ENCODE assay signal across 15 cellular contexts in genomic region chr4:168558587-168558986, GRCh38.
DNase-seq lines count a peak whose midpoint lies in the region; ATAC-seq, FAIRE-seq and TF ChIP-seq lines count a peak whose summit lies in the region.
"Had no signal": no experiment of that assay in that cellular context is flagged by ENCODE, and none has a peak within 500 bp of the region (broad histone marks: within the 10 kb centered on the region; RNA-seq: fewer than 3 reads in every experiment).

No MANE protein-coding gene starts in this region.

- no peaks in the 10 kb centered on the region for H3K79me2 ChIP-seq in H9 (ENCODE audit: insufficient read depth, low read length)

- no peak for FAIRE-seq in kidney (lab: Jason Lieb, UNC)

- H4K91ac ChIP-seq in H9 (ENCODE audit: insufficient read length, low read depth, low read length): no peak overlapping the region

- H3K4me1 ChIP-seq in H9 (ENCODE audit: insufficient read depth, low read length) (peaks cover 7% of the 10 kb centered on the region; the same call in 1 of the 2 replicates), SJSA1 (replicated peaks) (peaks cover 50% of the 10 kb centered on the region), psoas muscle (peaks cover 54% of the 10 kb centered on the region), stomach (peaks cover 4 to 41% (median 25%) of the 10 kb centered on the region in 4 donors), kidney (ENCODE audit: control insufficient read depth in 1 of 2, insufficient read depth in 1 of 2, low read depth in 1 of 2, low read length in 2 of 2) (no peaks in the 10 kb centered on the region)

- H3K27ac Mint-ChIP-seq in H9: peak overlapping the region in 1 of 3 experiments; percentile 56; a peak in 1 of 7 replicates
- no peak overlapping the region for H3K27ac Mint-ChIP-seq in activated T-helper 17 cell treated with anti-CD3 and anti-CD28 coated beads, Interleukin-2, amount 50 U/mL, for 72 hours
- H3K27ac Mint-ChIP-seq: activated CD4-positive, alpha-beta T cell treated with anti-CD3 and anti-CD28 coated beads for 36 hours; CD4-positive, alpha-beta T cell; naive B cell had no signal

- no peak overlapping the region for H2AFZ ChIP-seq in H9 (ENCODE audit: low read length)

- no peak for TF ChIP-seq EP300 in stomach (IDR thresholded peaks at IDR 0.05)

- no peak overlapping the region for H3K4ac ChIP-seq in H9 (ENCODE audit: low read depth, low read length)

- no peak overlapping the region for H2BK5ac ChIP-seq in H9 (ENCODE audit: insufficient read length, low read length)

- no peak overlapping the region for H3K56ac ChIP-seq in H9 (ENCODE audit: insufficient read length, low read depth, low read length)

- H3K9me3 ChIP-seq in H9 (ENCODE audit: control insufficient read depth, low read depth, low read length) (no peaks in the 10 kb centered on the region), SJSA1 (replicated peaks) (no peaks in the 10 kb centered on the region), psoas muscle (no peaks in the 10 kb centered on the region), stomach (no peaks in the 10 kb centered on the region), kidney (ENCODE audit: control insufficient read depth in 1 of 2, low read length in 2 of 2) (no peaks in the 10 kb centered on the region)
- H3K9me3 ChIP-seq: ascending aorta, MG63 had no signal

- H2BK120ac ChIP-seq in H9 (ENCODE audit: low read depth, low read length, poor library complexity, severe bottlenecking): no peak overlapping the region

- H3K23me2 ChIP-seq in H9 (ENCODE audit: insufficient read length, low read depth, low read length, poor library complexity, severe bottlenecking): no peaks in the 10 kb centered on the region

- no peak overlapping the region for H2BK12ac ChIP-seq in H9 (ENCODE audit: insufficient read length, low read depth, low read length)

- no peak overlapping the region for H2BK15ac ChIP-seq in H9 (ENCODE audit: low read depth, low read length)

- H3T11ph ChIP-seq in H9 (ENCODE audit: low read length): no peak overlapping the region

- no peaks in the 10 kb centered on the region for H3K36me3 Mint-ChIP-seq in H9 (ENCODE audit: insufficient read depth in 1 of 3, low read depth in 3 of 3)
- no peaks in the 10 kb centered on the region for H3K36me3 Mint-ChIP-seq in activated T-helper 17 cell treated with anti-CD3 and anti-CD28 coated beads, Interleukin-2, amount 50 U/mL, for 72 hours (ENCODE audit: low read depth)
- H3K36me3 Mint-ChIP-seq: naive B cell had no signal

- no peak overlapping the region for H3K4me3 ChIP-seq in SJSA1
- no peak overlapping the region for H3K4me3 ChIP-seq in fibroblast of pulmonary artery (replicated peaks; ENCODE audit: low read depth, low read length)
- H3K4me3 ChIP-seq in psoas muscle: no peak overlapping the region
- H3K4me3 ChIP-seq in stomach: no peak overlapping the region
- no peak overlapping the region for H3K4me3 ChIP-seq in kidney (ENCODE audit: low read length in 2 of 2)
- H3K4me3 ChIP-seq: ascending aorta, MG63 had no signal

- TF ChIP-seq POLR2A in stomach (IDR thresholded peaks at IDR 0.05): no peak

- no peaks in the 10 kb centered on the region for H3K9me3 Mint-ChIP-seq in H9
- H3K9me3 Mint-ChIP-seq in activated T-helper 17 cell treated with anti-CD3 and anti-CD28 coated beads, Interleukin-2, amount 50 U/mL, for 72 hours: no peaks in the 10 kb centered on the region
- H3K9me3 Mint-ChIP-seq: CD4-positive, alpha-beta T cell had no signal

- H3K23ac ChIP-seq in H9 (ENCODE audit: insufficient read length, low read depth, low read length): no peak overlapping the region

- H3K4me2 ChIP-seq in H9 (ENCODE audit: insufficient read depth, insufficient read length, low read length): no peak overlapping the region

- no peak overlapping the region for H4K5ac ChIP-seq in H9 (ENCODE audit: insufficient read length, low read depth, low read length)

- no peak overlapping the region for H4K8ac ChIP-seq in H9 (replicated peaks; ENCODE audit: insufficient read length, low read depth, low read length)

- H3K27me3 Mint-ChIP-seq in H9 (ENCODE audit: low read depth): peaks cover 7% of the 10 kb centered on the region
- peaks cover 26% of the 10 kb centered on the region for H3K27me3 Mint-ChIP-seq in activated T-helper 17 cell treated with anti-CD3 and anti-CD28 coated beads, Interleukin-2, amount 50 U/mL, for 72 hours

- H3K27me3 ChIP-seq in H9 (ENCODE audit: insufficient read depth, low read length) (no peaks in the 10 kb centered on the region), SJSA1 (replicated peaks) (no peaks in the 10 kb centered on the region), psoas muscle (ENCODE audit: insufficient read depth in 3 of 3, low read length in 2 of 3) (no peaks in the 10 kb centered on the region), stomach (no peaks in the 10 kb centered on the region)
- H3K27me3 ChIP-seq: ascending aorta, MG63 had no signal

- H3K79me1 ChIP-seq in H9 (ENCODE audit: insufficient read depth, low read depth, low read length, poor library complexity, severe bottlenecking): no peaks in the 10 kb centered on the region

- H4K20me1 ChIP-seq in H9 (ENCODE audit: control insufficient read depth, insufficient read depth, insufficient read length): no peaks in the 10 kb centered on the region

- 0 out of 2 replicates have a peak overlapping the region, but pooled peaks have one; percentile 11 for H3K14ac ChIP-seq in H9 (ENCODE audit: insufficient read depth, low read length)

- H3K9ac ChIP-seq in H9 (ENCODE audit: extremely low read depth, insufficient read length, low read length): no peak overlapping the region
- no peak overlapping the region for H3K9ac ChIP-seq in kidney (ENCODE audit: low read length in 2 of 2)

- TF ChIP-seq CTCF in H9 (conservative IDR thresholded peaks at IDR 0.05) (no peak), fibroblast of pulmonary artery (IDR thresholded peaks at IDR 0.05; ENCODE audit: low read length, missing control alignments) (no peak), psoas muscle (IDR thresholded peaks at IDR 0.05) (no peak), stomach (IDR thresholded peaks at IDR 0.05) (no peak), kidney (IDR thresholded peaks at IDR 0.05; ENCODE audit: borderline replicate concordance, extremely low read depth, insufficient read depth) (no peak)

- no CpG with 5 or more reads among the region's 2 CpGs for WGBS in H9 (ENCODE audit: extremely low coverage, insufficient read length, low lambda C conversion rate)
- WGBS in psoas muscle, 3 donors: 70 to 82% (median 80%) methylated on average over 2 of the region's 2 CpGs
- WGBS in stomach, 5 donors: 71 to 83% (median 79%) methylated on average over 2 of the region's 2 CpGs

- H3K27ac ChIP-seq in H9 (ENCODE audit: insufficient read length, low read depth, low read length) (no peak overlapping the region), SJSA1 (peak overlapping the region; percentile 64), psoas muscle (peak overlapping the region; percentile 74), stomach (peak overlapping the region in 1 of 5 donors; percentile 56), kidney (ENCODE audit: low read depth in 2 of 2, low read length in 2 of 2) (no peak overlapping the region)
- H3K27ac ChIP-seq: ascending aorta had no signal

- no peak overlapping the region for H2BK20ac ChIP-seq in H9 (ENCODE audit: low read depth, low read length, poor library complexity, severe bottlenecking)

- DNase-seq in H9: no peak
- DNase-seq in SJSA1 (ENCODE audit: low read depth in 1 of 2, low spot score in 2 of 2): peak in 1 of 2 experiments; percentile 68
- peak; percentile 83 for DNase-seq in fibroblast of pulmonary artery (ENCODE audit: low read depth)
- no peak for DNase-seq in psoas muscle
- no peak for DNase-seq in stomach
- no peak for DNase-seq in kidney
- DNase-seq: activated CD4-positive, alpha-beta T cell treated with anti-CD3 and anti-CD28 coated beads for 36 hours; activated T-cell treated with anti-CD3 and anti-CD28 coated beads, Interleukin-2, amount 50 U/mL, for 48 hours; CD4-positive, alpha-beta T cell; MG63; naive B cell; T-helper 1 cell had no signal

- ATAC-seq in psoas muscle (no peak), GM18502 (IDR thresholded peaks at IDR 0.05; ENCODE audit: poor library complexity, unreplicated experiment) (no peak)
- no peak for ATAC-seq in activated T-helper 17 cell treated with anti-CD3 and anti-CD28 coated beads, Interleukin-2, amount 50 U/mL, for 72 hours (replicated peaks)
- ATAC-seq: activated CD4-positive, alpha-beta T cell treated with anti-CD3 and anti-CD28 coated beads for 36 hours had no signal

- no peak overlapping the region for H3K18ac ChIP-seq in H9 (ENCODE audit: insufficient read length, low read depth, low read length)

- H3K36me3 ChIP-seq in SJSA1 (no peaks in the 10 kb centered on the region), psoas muscle (ENCODE audit: insufficient read depth in 1 of 2, low read depth in 1 of 2) (no peaks in the 10 kb centered on the region), stomach (no peaks in the 10 kb centered on the region), kidney (ENCODE audit: control insufficient read depth in 1 of 2, insufficient read depth in 2 of 2, low read length in 2 of 2) (no peaks in the 10 kb centered on the region)
- H3K36me3 ChIP-seq: ascending aorta, MG63 had no signal

- intact Hi-C loops in psoas muscle (cut with DNase I) (no loop called here), stomach (cut with DNase I; ENCODE audit: low total_unique reads) (no loop called here), kidney (cut with DNase I) (no loop called here)

- H3K4me3 Mint-ChIP-seq in H9: no peak overlapping the region
- no peak overlapping the region for H3K4me3 Mint-ChIP-seq in activated T-helper 17 cell treated with anti-CD3 and anti-CD28 coated beads, Interleukin-2, amount 50 U/mL, for 72 hours
- H3K4me3 Mint-ChIP-seq: activated CD4-positive, alpha-beta T cell treated with anti-CD3 and anti-CD28 coated beads for 36 hours; CD4-positive, alpha-beta T cell had no signal

- no peak overlapping the region for H2AK5ac ChIP-seq in H9 (ENCODE audit: insufficient read length, low read length)

- peaks cover 12 to 16% of the 10 kb centered on the region in 2 experiments for H3K4me1 Mint-ChIP-seq in H9
- H3K4me1 Mint-ChIP-seq in activated T-helper 17 cell treated with anti-CD3 and anti-CD28 coated beads, Interleukin-2, amount 50 U/mL, for 72 hours: no peaks in the 10 kb centered on the region
- H3K4me1 Mint-ChIP-seq: activated CD4-positive, alpha-beta T cell treated with anti-CD3 and anti-CD28 coated beads for 36 hours; naive B cell had no signal

Comparison
In these comparisons a context has a peak if more than half of its experiments do, and no peak if none do; other contexts are left out.
1. H3K27ac ChIP-seq: peak in SJSA1 (single experiment) and psoas muscle (single experiment); none in H9 (single experiment) and kidney (0 of 2).